Comparison of ENCODE assay signal across 1 cellular context in genomic region chr10:95628786-95629185, GRCh38.
TF ChIP-seq lines count a peak whose summit lies in the region.

No MANE protein-coding gene starts in this region.

TF ChIP-seq in GM23338, 12 proteins besides CTCF, POLR2A, EP300 and RAD21 (continued from another document):
- TF ChIP-seq, protein P1, sequence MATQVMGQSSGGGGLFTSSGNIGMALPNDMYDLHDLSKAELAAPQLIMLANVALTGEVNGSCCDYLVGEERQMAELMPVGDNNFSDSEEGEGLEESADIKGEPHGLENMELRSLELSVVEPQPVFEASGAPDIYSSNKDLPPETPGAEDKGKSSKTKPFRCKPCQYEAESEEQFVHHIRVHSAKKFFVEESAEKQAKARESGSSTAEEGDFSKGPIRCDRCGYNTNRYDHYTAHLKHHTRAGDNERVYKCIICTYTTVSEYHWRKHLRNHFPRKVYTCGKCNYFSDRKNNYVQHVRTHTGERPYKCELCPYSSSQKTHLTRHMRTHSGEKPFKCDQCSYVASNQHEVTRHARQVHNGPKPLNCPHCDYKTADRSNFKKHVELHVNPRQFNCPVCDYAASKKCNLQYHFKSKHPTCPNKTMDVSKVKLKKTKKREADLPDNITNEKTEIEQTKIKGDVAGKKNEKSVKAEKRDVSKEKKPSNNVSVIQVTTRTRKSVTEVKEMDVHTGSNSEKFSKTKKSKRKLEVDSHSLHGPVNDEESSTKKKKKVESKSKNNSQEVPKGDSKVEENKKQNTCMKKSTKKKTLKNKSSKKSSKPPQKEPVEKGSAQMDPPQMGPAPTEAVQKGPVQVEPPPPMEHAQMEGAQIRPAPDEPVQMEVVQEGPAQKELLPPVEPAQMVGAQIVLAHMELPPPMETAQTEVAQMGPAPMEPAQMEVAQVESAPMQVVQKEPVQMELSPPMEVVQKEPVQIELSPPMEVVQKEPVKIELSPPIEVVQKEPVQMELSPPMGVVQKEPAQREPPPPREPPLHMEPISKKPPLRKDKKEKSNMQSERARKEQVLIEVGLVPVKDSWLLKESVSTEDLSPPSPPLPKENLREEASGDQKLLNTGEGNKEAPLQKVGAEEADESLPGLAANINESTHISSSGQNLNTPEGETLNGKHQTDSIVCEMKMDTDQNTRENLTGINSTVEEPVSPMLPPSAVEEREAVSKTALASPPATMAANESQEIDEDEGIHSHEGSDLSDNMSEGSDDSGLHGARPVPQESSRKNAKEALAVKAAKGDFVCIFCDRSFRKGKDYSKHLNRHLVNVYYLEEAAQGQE (IDR thresholded peaks at IDR 0.05; ENCODE audit: unreplicated experiment): no peak
- TF ChIP-seq NANOG (IDR thresholded peaks at IDR 0.05; ENCODE audit: borderline replicate concordance): no peak
TF ChIP-seq in GM23338: peak in this region for 0.
